10 cellular contexts compared by ENCODE assay signal in genomic region chr10:110269641-110270318, GRCh38. TPM values are rescaled to one million over a fixed set of nuclear protein-coding genes. Genes with fewer than 3 reads are reported as not detected.
A peak's percentile ranks its signal among the peaks of the same experiment; 100 is the strongest.
DNase-seq lines count a peak whose midpoint lies in the region; ATAC-seq and TF ChIP-seq lines count a peak whose summit lies in the region.
"Had no signal": no experiment of that assay in that cellular context is flagged by ENCODE, and none has a peak within 500 bp of the region (broad histone marks: within the 10 kb centered on the region; RNA-seq: fewer than 3 reads in every experiment).

No MANE protein-coding gene starts in this region.

- no peak overlapping the region for H3K23ac ChIP-seq in IMR-90 (ENCODE audit: low read depth, low read length)

- no peak overlapping the region for H2AK9ac ChIP-seq in IMR-90 (replicated peaks; ENCODE audit: low read depth, low read length, poor library complexity)

- H3K4me2 ChIP-seq in IMR-90 (ENCODE audit: low read depth, low read length), result peak overlapping the region; percentile 16; the same call in 1 of the 2 replicates

- H3K27me3 Mint-ChIP-seq in chondrocyte (ENCODE audit: low read depth), result no peaks in the 10 kb centered on the region
- H3K27me3 Mint-ChIP-seq in activated T-helper 1 cell treated with anti-CD3 and anti-CD28 coated beads, Interleukin-12 subunit alpha, Interleukin-12 subunit beta, Interleukin-2, Interleukin-4 antibody, amounts not matched to agents 30 ng/mL and 10 ng/mL and 1 ng/mL, durations not matched to agents 14 hours and 24 hours and 36 hours (ENCODE audit: insufficient read depth), result peaks cover 12% of the 10 kb centered on the region
- no peaks in the 10 kb centered on the region for H3K27me3 Mint-ChIP-seq in Caco-2 (ENCODE audit: insufficient read depth, unreplicated experiment)

- TF ChIP-seq POLR2A in IMR-90 (IDR thresholded peaks at IDR 0.05; ENCODE audit: low read depth, low read length), result no peak

- H2BK5ac ChIP-seq in IMR-90 (ENCODE audit: low read depth, low read length, poor library complexity, severe bottlenecking), result no peak overlapping the region

- H3K36me3 ChIP-seq in IMR-90 (ENCODE audit: control insufficient read depth, insufficient read depth, low read length) (no peaks in the 10 kb centered on the region), mucosa of stomach (ENCODE audit: control insufficient read depth, insufficient read depth, low read length) (no peaks in the 10 kb centered on the region), Caco-2 (ENCODE audit: control insufficient read depth, insufficient read depth, low read length) (no peaks in the 10 kb centered on the region)

- H2AFZ ChIP-seq in IMR-90 (replicated peaks; ENCODE audit: low read length, poor library complexity), result no peak overlapping the region

- no peak overlapping the region for H2BK20ac ChIP-seq in IMR-90 (ENCODE audit: low read depth, low read length)

- no peaks in the 10 kb centered on the region for H3K9me3 ChIP-seq in IMR-90 (ENCODE audit: control insufficient read depth, insufficient read depth, low read length)
- no peaks in the 10 kb centered on the region for H3K9me3 ChIP-seq in mucosa of stomach (ENCODE audit: control insufficient read depth, low read length)
- H3K9me3 ChIP-seq in Caco-2, result no peaks in the 10 kb centered on the region
- H3K9me3 ChIP-seq: SJCRH30 had no signal

- H4K91ac ChIP-seq in IMR-90 (ENCODE audit: insufficient read depth, low read depth, low read length), result no peak overlapping the region

- POLR2A ChIA-PET in IMR-90 (lab: Charles Lee; ENCODE audit: unreplicated experiment) (no interaction called here), Caco-2 (lab: Charles Lee) (no interaction called here)

- H3K36me3 Mint-ChIP-seq in chondrocyte (ENCODE audit: low read depth), result no peaks in the 10 kb centered on the region
- H3K36me3 Mint-ChIP-seq in activated T-helper 1 cell treated with anti-CD3 and anti-CD28 coated beads, Interleukin-12 subunit alpha, Interleukin-12 subunit beta, Interleukin-2, Interleukin-4 antibody, amounts not matched to agents 30 ng/mL and 10 ng/mL and 1 ng/mL, durations not matched to agents 14 hours and 24 hours and 36 hours (ENCODE audit: low read depth), result peaks cover 2% of the 10 kb centered on the region
- no peaks in the 10 kb centered on the region for H3K36me3 Mint-ChIP-seq in Caco-2 (ENCODE audit: insufficient read depth, unreplicated experiment)

- no peak overlapping the region for H3K4ac ChIP-seq in IMR-90 (ENCODE audit: low read depth, low read length)

- H3K9me3 Mint-ChIP-seq in chondrocyte (ENCODE audit: low read depth) (no peaks in the 10 kb centered on the region), Caco-2 (ENCODE audit: unreplicated experiment) (no peaks in the 10 kb centered on the region)
- H3K9me3 Mint-ChIP-seq in activated T-helper 1 cell treated with anti-CD3 and anti-CD28 coated beads, Interleukin-12 subunit alpha, Interleukin-12 subunit beta, Interleukin-2, Interleukin-4 antibody, amounts not matched to agents 30 ng/mL and 10 ng/mL and 1 ng/mL, durations not matched to agents 14 hours and 24 hours and 36 hours, result no peaks in the 10 kb centered on the region

- CTCF ChIA-PET in IMR-90 (lab: Yijun Ruan, JAX) (interaction anchor here (1.7 kb wide), 1 partner anchor 10 kb away, joined by 6 read pairs; no protein-coding TSS in a partner anchor), Caco-2 (lab: Charles Lee) (interaction anchor here (0.6 to 1.6 kb wide), 2 partner anchors 9 to 48 kb away, joined by 3 read pairs; no protein-coding TSS in a partner anchor)

- no peaks in the 10 kb centered on the region for H4K20me1 ChIP-seq in IMR-90 (ENCODE audit: insufficient read depth, low read length)

- peak; percentile 40 to 66 for ATAC-seq in activated CD4-positive, CD25-positive, alpha-beta regulatory T cell treated with anti-CD3 and anti-CD28 coated beads, Interleukin-2, amount 50 U/mL, for 24 hours
- ATAC-seq in IMR-90 (ENCODE audit: low read depth), result no peak

- intact Hi-C loops in IMR-90 (cut with micrococcal nuclease), result no loop called here
- intact Hi-C loops in activated T-helper 1 cell treated with anti-CD3 and anti-CD28 coated beads, Interleukin-12 subunit alpha, Interleukin-12 subunit beta, Interleukin-2, Interleukin-4 antibody, amounts not matched to agents 30 ng/mL and 10 ng/mL and 1 ng/mL, durations not matched to agents 14 hours and 24 hours and 36 hours (cut with micrococcal nuclease), result loop anchor here (2.0 kb wide), 1 partner anchor 17 kb away; no protein-coding TSS in a partner anchor
- intact Hi-C loops in Caco-2 (cut with micrococcal nuclease; ENCODE audit: unreplicated experiment), result no loop called here

- no peak overlapping the region; the same call in 1 of the 2 replicates for H3K4me3 ChIP-seq in IMR-90 (ENCODE audit: insufficient read depth, low read depth, low read length)
- H3K4me3 ChIP-seq in mucosa of stomach (ENCODE audit: low read length), result peak overlapping the region; percentile 4
- H3K4me3 ChIP-seq in Caco-2 (ENCODE audit: low read depth, low read length), result no peak overlapping the region
- H3K4me3 ChIP-seq: SJCRH30 had no signal

- no peak overlapping the region for H3K27ac ChIP-seq in IMR-90 (ENCODE audit: insufficient read depth, low read length)
- H3K27ac ChIP-seq: C4-2B, SJCRH30 had no signal

- H3K18ac ChIP-seq in IMR-90 (ENCODE audit: low read depth, low read length), result no peak overlapping the region

- H3K14ac ChIP-seq in IMR-90 (replicated peaks; ENCODE audit: low read depth, low read length), result no peak overlapping the region

- no peak overlapping the region for H3K56ac ChIP-seq in IMR-90 (ENCODE audit: extremely low read depth, insufficient read depth, low read length)

- in situ Hi-C loops in IMR-90 (cut with MboI; ENCODE audit: low sequenced_read_pairs), result loop anchor here (5.0 kb wide), 1 partner anchor 387 kb away; no protein-coding TSS in a partner anchor

- H3K9ac ChIP-seq in IMR-90 (ENCODE audit: low read depth, low read length), result no peak overlapping the region
- H3K9ac ChIP-seq in mucosa of stomach (ENCODE audit: low read length), result peak overlapping the region; percentile 16

- DNase-seq in activated CD4-positive, CD25-positive, alpha-beta regulatory T cell treated with anti-CD3 and anti-CD28 coated beads, Interleukin-2, amount 50 U/mL, for 72 hours, result no peak
- DNase-seq in IMR-90 (peak; percentile 25), chondrocyte (ENCODE audit: low spot score) (no peak), COR-L47 (lab: John Stamatoyannopoulos, UW) (no peak), Caco-2 (no peak)
- DNase-seq in activated T-helper 1 cell treated with anti-CD3 and anti-CD28 coated beads, Interleukin-12 subunit alpha, Interleukin-12 subunit beta, Interleukin-2, Interleukin-4 antibody, amounts not matched to agents 30 ng/mL and 10 ng/mL and 1 ng/mL, durations not matched to agents 14 hours and 24 hours and 36 hours (ENCODE audit: low spot score), result no peak

- H3K27me3 ChIP-seq in IMR-90 (ENCODE audit: control insufficient read depth, insufficient read depth, low read length), result no peaks in the 10 kb centered on the region
- no peaks in the 10 kb centered on the region for H3K27me3 ChIP-seq in mucosa of stomach (ENCODE audit: control insufficient read depth, insufficient read depth, low read length)
- no peaks in the 10 kb centered on the region for H3K27me3 ChIP-seq in Caco-2 (replicated peaks; ENCODE audit: control insufficient read depth, insufficient read depth, low read length)
- H3K27me3 ChIP-seq: SJCRH30 had no signal

- BruUV-seq in IMR-90 (replicated peaks; lab: Mats Ljungman, UMichigan), result no TSS peak
- no TSS peak for BruUV-seq in Caco-2 (replicated peaks; lab: Mats Ljungman, UMichigan)

- peaks cover 42% of the 10 kb centered on the region for H3K4me1 Mint-ChIP-seq in chondrocyte (ENCODE audit: low read depth)
- peaks cover 38% of the 10 kb centered on the region for H3K4me1 Mint-ChIP-seq in activated T-helper 1 cell treated with anti-CD3 and anti-CD28 coated beads, Interleukin-12 subunit alpha, Interleukin-12 subunit beta, Interleukin-2, Interleukin-4 antibody, amounts not matched to agents 30 ng/mL and 10 ng/mL and 1 ng/mL, durations not matched to agents 14 hours and 24 hours and 36 hours (ENCODE audit: low read depth)
- peaks cover 25% of the 10 kb centered on the region for H3K4me1 Mint-ChIP-seq in Caco-2 (ENCODE audit: low read depth, unreplicated experiment)

- no peak for TF ChIP-seq CTCF in IMR-90 (conservative IDR thresholded peaks at IDR 0.05; ENCODE audit: low read depth, low read length)
- TF ChIP-seq CTCF in chondrocyte (IDR thresholded peaks at IDR 0.05), result no peak
- no peak for TF ChIP-seq CTCF in Caco-2 (IDR thresholded peaks at IDR 0.05; ENCODE audit: insufficient read depth in 1 of 2, low read depth in 1 of 2, low read length in 1 of 2, severe bottlenecking in 1 of 2, unreplicated experiment in 1 of 2)

- no peaks in the 10 kb centered on the region for H3K9me1 ChIP-seq in IMR-90 (ENCODE audit: insufficient read depth, low read length)

- no peaks in the 10 kb centered on the region for H3K79me1 ChIP-seq in IMR-90 (ENCODE audit: low read depth in 1 of 2, low read length in 2 of 2)

- no CpG with 5 or more reads among the region's 3 CpGs for WGBS in IMR-90 (ENCODE audit: extremely low coverage in 2 of 2, insufficient read length in 1 of 2), 2 experiments

- no peak overlapping the region for H2BK120ac ChIP-seq in IMR-90 (ENCODE audit: low read depth, low read length)

- H2AK5ac ChIP-seq in IMR-90 (ENCODE audit: low read depth, low read length), result no peak overlapping the region

- H4K8ac ChIP-seq in IMR-90 (ENCODE audit: low read depth in 2 of 2, low read length in 2 of 2), result no peak overlapping the region

- peak overlapping the region; percentile 69 for H3K27ac Mint-ChIP-seq in chondrocyte (ENCODE audit: unreplicated experiment)
- H3K27ac Mint-ChIP-seq in activated T-helper 1 cell treated with anti-CD3 and anti-CD28 coated beads, Interleukin-12 subunit alpha, Interleukin-12 subunit beta, Interleukin-2, Interleukin-4 antibody, amounts not matched to agents 30 ng/mL and 10 ng/mL and 1 ng/mL, durations not matched to agents 14 hours and 24 hours and 36 hours, result no peak overlapping the region
- H3K27ac Mint-ChIP-seq in Caco-2 (ENCODE audit: unreplicated experiment), result no peak overlapping the region

- dilution Hi-C loops in IMR-90 (cut with HindIII; ENCODE audit: low sequenced_read_pairs, unreplicated experiment), result no loop called here

- no peak overlapping the region for H4K5ac ChIP-seq in IMR-90 (ENCODE audit: low read depth, low read length)

- no peak overlapping the region for H2BK15ac ChIP-seq in IMR-90 (ENCODE audit: low read depth, low read length)

- H3K4me3 Mint-ChIP-seq in chondrocyte (ENCODE audit: unreplicated experiment) (no peak overlapping the region), Caco-2 (ENCODE audit: unreplicated experiment) (no peak overlapping the region)
- no peak overlapping the region for H3K4me3 Mint-ChIP-seq in activated T-helper 1 cell treated with anti-CD3 and anti-CD28 coated beads, Interleukin-12 subunit alpha, Interleukin-12 subunit beta, Interleukin-2, Interleukin-4 antibody, amounts not matched to agents 30 ng/mL and 10 ng/mL and 1 ng/mL, durations not matched to agents 14 hours and 24 hours and 36 hours

- no peak for TF ChIP-seq RAD21 in IMR-90 (IDR thresholded peaks at IDR 0.05; ENCODE audit: low read length)

- H3K4me1 ChIP-seq in IMR-90 (ENCODE audit: control insufficient read depth, insufficient read depth, low read length) (no peaks in the 10 kb centered on the region; the same call in 1 of the 2 replicates), mucosa of stomach (ENCODE audit: control insufficient read depth, insufficient read depth, low read length) (peaks cover 6% of the 10 kb centered on the region), Caco-2 (peaks cover 15% of the 10 kb centered on the region; the same call in 1 of the 2 replicates)

RNA-seq across cellular contexts. Expression of gene SMNDC1, which starts 34.9 kb away (rescaled TPM):
- 3.9 and 8.6 TPM in 2 replicates for total RNA-seq in IMR-90 (2012; rRNA removed)
- 12.2 and 15.1 TPM in 2 replicates for polyA plus RNA-seq in IMR-90 (2012; rRNA removed)
- polyA plus RNA-seq in IMR-90 (2012; cell fraction: cytosol; rRNA removed), result 3.6 and 4.1 TPM in 2 replicates
- polyA plus RNA-seq in IMR-90 (2012; cell fraction: nucleus; rRNA removed; ENCODE audit: low replicate concordance), result 3.3 and 15.7 TPM in 2 replicates
- 24.9 to 27.5 TPM (median 26.2 TPM) in 3 replicates for total RNA-seq in chondrocyte
- 47.8 and 48.0 TPM in 2 replicates for total RNA-seq in activated T-helper 1 cell treated with anti-CD3 and anti-CD28 coated beads, Interleukin-12 subunit alpha, Interleukin-12 subunit beta, Interleukin-2, Interleukin-4 antibody, amounts not matched to agents 30 ng/mL and 10 ng/mL and 1 ng/mL, durations not matched to agents 14 hours and 24 hours and 36 hours
- total RNA-seq in Caco-2 (2022), result 51.6 and 52.4 TPM in 2 replicates
